Comparison of ENCODE assay signal across 9 cellular contexts in genomic region chrX:106894392-106894909, GRCh38.
A peak's percentile ranks its signal among the peaks of the same experiment; 100 is the strongest.
DNase-seq lines count a peak whose midpoint lies in the region; ATAC-seq and TF ChIP-seq lines count a peak whose summit lies in the region.
"Had no signal": no experiment of that assay in that cellular context is flagged by ENCODE, and none has a peak within 500 bp of the region (broad histone marks: within the 10 kb centered on the region; RNA-seq: fewer than 3 reads in every experiment).

No MANE protein-coding gene starts in this region.

- no peak overlapping the region for H3K27ac ChIP-seq in WERI-Rb-1
- H3K27ac ChIP-seq: BLaER1 had no signal

- peaks cover 48% of the 10 kb centered on the region for H3K27me3 ChIP-seq in WERI-Rb-1 (ENCODE audit: insufficient read depth, low read depth, severe bottlenecking)

- H3K9me3 ChIP-seq in WERI-Rb-1 (ENCODE audit: severe bottlenecking): no peaks in the 10 kb centered on the region
- H3K9me3 ChIP-seq: BLaER1 had no signal

- no peak overlapping the region for H3K4me3 ChIP-seq in WERI-Rb-1 (ENCODE audit: low read depth, low read length)
- H3K4me3 ChIP-seq: BLaER1 had no signal

- DNase-seq in NCI-H187 treated with DMSO at 0.1 percent for 48 hours (lab: John Stamatoyannopoulos, UW) (peak; percentile 8), NCI-H187 (lab: John Stamatoyannopoulos, UW) (no peak), NCI-H1694 (lab: John Stamatoyannopoulos, UW) (peak; percentile 51), WERI-Rb-1 (peak; percentile 68), left kidney (ENCODE audit: low read depth, low spot score) (peak; percentile 74)
- peak; percentile 44 for DNase-seq in central memory CD4-positive, alpha-beta T cell
- DNase-seq in stimulated activated CD4-positive, alpha-beta T cell treated with anti-CD3 and anti-CD28 coated beads, TNF-alpha, amount 100 ng/mL, for 1 hour (ENCODE audit: low read depth in 3 of 3, low spot score in 1 of 3): peak in 2 of 3 donors; percentile 2 to 17

- no peaks in the 10 kb centered on the region for H3K36me3 ChIP-seq in WERI-Rb-1
- H3K36me3 ChIP-seq: BLaER1 had no signal

- peak; percentile 77 for ATAC-seq in HG02610 (IDR thresholded peaks at IDR 0.05; ENCODE audit: unreplicated experiment)

- peak; percentile 91 for TF ChIP-seq CTCF in WERI-Rb-1 (IDR thresholded peaks at IDR 0.05; ENCODE audit: low read depth, low read length)

Comparison
In these comparisons a context has a peak if more than half of its experiments do, and no peak if none do; other contexts are left out.
1. DNase-seq: peak in NCI-H187 treated with DMSO at 0.1 percent for 48 hours (single experiment), NCI-H1694 (single experiment), WERI-Rb-1 (single experiment), central memory CD4-positive, alpha-beta T cell (single experiment), left kidney (single experiment) and stimulated activated CD4-positive, alpha-beta T cell treated with anti-CD3 and anti-CD28 coated beads, TNF-alpha, amount 100 ng/mL, for 1 hour (2 of 3); none in NCI-H187 (0 of 2).